In genomic region chr17:42107597-42108576, GRCh38 we compare ENCODE assay signal across 9 cellular contexts. TPM values are rescaled to one million over a fixed set of nuclear protein-coding genes. Genes with fewer than 3 reads are reported as not detected.
DNase-seq lines count a peak whose midpoint lies in the region; ATAC-seq and TF ChIP-seq lines count a peak whose summit lies in the region.
"Had no signal": no experiment of that assay in that cellular context is flagged by ENCODE, and none has a peak within 500 bp of the region (broad histone marks: within the 10 kb centered on the region; RNA-seq: fewer than 3 reads in every experiment).

No MANE protein-coding gene starts in this region.

- peaks cover 0 to 24% of the 10 kb centered on the region in 2 donors for H3K36me3 ChIP-seq in lung (ENCODE audit: control insufficient read depth in 2 of 2, insufficient read depth in 2 of 2, low read length in 2 of 2)

- H3K27ac Mint-ChIP-seq in central memory CD8-positive, alpha-beta T cell (ENCODE audit: low read depth): no peak overlapping the region

- H3K4me3 Mint-ChIP-seq in central memory CD8-positive, alpha-beta T cell: peak overlapping the region; percentile 25

- no peak overlapping the region for H3K27ac ChIP-seq in lung (ENCODE audit: low read depth in 1 of 2, low read length in 1 of 2)

- TF ChIP-seq CTCF in lung (IDR thresholded peaks at IDR 0.05; ENCODE audit: control extremely low read depth, extremely low read depth): no peak

- peaks cover 0 to 12% of the 10 kb centered on the region in 2 donors for H3K4me1 ChIP-seq in lung (ENCODE audit: control insufficient read depth in 2 of 2, insufficient read depth in 2 of 2, low read length in 2 of 2)

- peak; percentile 77 for ATAC-seq in HG02759 (IDR thresholded peaks at IDR 0.05; ENCODE audit: unreplicated experiment)
- ATAC-seq in central memory CD8-positive, alpha-beta T cell (replicated peaks; ENCODE audit: extremely low read depth, poor library complexity, severe bottlenecking): peak; percentile 52
- ATAC-seq in lung (ENCODE audit: insufficient read depth, low FRiP score): peak; percentile 80

- no peaks in the 10 kb centered on the region for H3K27me3 Mint-ChIP-seq in central memory CD8-positive, alpha-beta T cell

- peaks cover 39% of the 10 kb centered on the region for H3K4me1 Mint-ChIP-seq in central memory CD8-positive, alpha-beta T cell

- H3K4me3 ChIP-seq in lung: no peak overlapping the region

- no peaks in the 10 kb centered on the region for H3K9me3 Mint-ChIP-seq in central memory CD8-positive, alpha-beta T cell

- peaks cover 24% of the 10 kb centered on the region for H3K36me3 Mint-ChIP-seq in central memory CD8-positive, alpha-beta T cell (ENCODE audit: insufficient read depth)

- WGBS in lung, 2 donors: 45 to 65% methylated on average over 51 of the region's 51 CpGs

- no peaks in the 10 kb centered on the region for H3K9me3 ChIP-seq in lung (ENCODE audit: control insufficient read depth in 2 of 2, insufficient read depth in 1 of 2, low read length in 1 of 2)

- no peaks in the 10 kb centered on the region for H3K27me3 ChIP-seq in lung (ENCODE audit: control insufficient read depth, insufficient read depth)

- peak; percentile 61 for DNase-seq in GDM1 (lab: John Stamatoyannopoulos, UW)
- DNase-seq in NCI-H2107 (lab: John Stamatoyannopoulos, UW): peak; percentile 91
- peak; percentile 93 for DNase-seq in activated CD4-positive, CD25-positive, alpha-beta regulatory T cell treated with anti-CD3 and anti-CD28 coated beads, Interleukin-2, amount 50 U/mL, for 72 hours
- peak; percentile 71 to 73 for DNase-seq in central memory CD8-positive, alpha-beta T cell (ENCODE audit: low spot score in 2 of 2)
- DNase-seq in lung (ENCODE audit: low spot score): peak; percentile 85
- DNase-seq in stimulated activated CD8-positive, alpha-beta memory T cell treated with anti-CD3 and anti-CD28 coated beads, Interleukin-12 subunit alpha, Interleukin-12 subunit beta, amount 100 ng/mL, for 24 hours (ENCODE audit: extremely low read depth): peak; percentile 74
- no peak for DNase-seq in OCI-M2 (lab: John Stamatoyannopoulos, UW; ENCODE audit: unreplicated experiment)

RNA-seq across cellular contexts. Expression of gene DHX58, which starts 4.6 kb away (rescaled TPM):
- 10 to 100 TPM; 14.7 to 28.6 TPM for total RNA-seq in lung
- 10 to 100 TPM; 22.9 to 35.1 TPM for polyA plus RNA-seq in lung

RNA-seq across cellular contexts. Expression of gene ZNF385C, which starts 9.6 kb away (rescaled TPM):
- total RNA-seq in lung: under 1 TPM; 0.34 to 0.40 TPM
- polyA plus RNA-seq in lung: under 1 TPM; 0.14 to 0.57 TPM
- total RNA-seq: T-helper 2 cell treated with Interferon-gamma antibody and Interleukin-4, amounts not matched to agents 100 ng/mL and 5 ng/mL, for 36 hours had no signal

RNA-seq across cellular contexts. Expression of gene KAT2A, which starts 13.3 kb away (rescaled TPM):
- total RNA-seq in lung: 10 to 100 TPM; 18.8 to 37.1 TPM
- polyA plus RNA-seq in lung: 10 to 100 TPM; 28.3 to 56.8 TPM

RNA-seq across cellular contexts. Expression of gene HSPB9, which starts 14.7 kb away (rescaled TPM):
- under 1 TPM in 1 of 2 donors, not detected in 1; 0.20 TPM for total RNA-seq in lung
- under 1 TPM; 0.03 to 0.18 TPM for polyA plus RNA-seq in lung
- total RNA-seq: T-helper 2 cell treated with Interferon-gamma antibody and Interleukin-4, amounts not matched to agents 100 ng/mL and 5 ng/mL, for 36 hours had no signal

RNA-seq across cellular contexts. Expression of gene RAB5C, which starts 46.9 kb away (rescaled TPM):
- 100 to 1,000 TPM in 1 of 2 donors, 10 to 100 TPM in 1; 73.0 to 180 TPM for total RNA-seq in lung
- 100 to 1,000 TPM; 132 to 307 TPM for polyA plus RNA-seq in lung
